ENCODE assay signal across 8 cellular contexts in the genomic region with DNA sequence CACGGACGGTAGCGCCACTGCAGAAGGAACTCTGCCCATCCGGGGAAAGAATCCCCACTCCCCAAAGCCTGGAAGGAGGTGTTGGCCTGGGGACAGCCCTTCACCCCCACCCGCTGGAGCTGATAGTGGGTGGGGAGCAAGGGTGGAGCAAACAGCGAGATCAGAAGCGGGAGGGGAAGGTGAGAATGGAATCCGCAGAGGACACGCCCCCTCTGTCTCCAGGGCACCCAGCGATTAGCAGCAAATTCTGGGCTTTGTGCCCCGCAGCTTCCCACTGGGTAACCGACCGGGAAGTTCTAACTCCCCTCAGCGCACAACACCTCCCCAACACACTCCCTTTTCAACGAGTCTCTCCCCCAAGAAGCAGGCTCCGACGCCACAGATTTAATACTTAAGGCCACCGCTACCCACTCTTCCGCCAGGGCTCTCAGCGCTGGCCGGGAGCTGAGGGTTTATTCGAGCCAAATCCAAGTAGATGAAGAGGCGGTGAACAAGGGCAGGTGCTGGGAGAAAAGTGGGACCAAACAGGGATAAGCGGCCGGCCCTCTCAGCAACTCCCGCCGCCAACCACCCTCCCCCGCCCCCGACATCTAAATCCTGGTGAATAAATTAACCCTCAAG. TPM values are rescaled to one million over a fixed set of nuclear protein-coding genes. Genes with fewer than 3 reads are reported as not detected.
DNase-seq lines count a peak whose midpoint lies in the region; ATAC-seq and TF ChIP-seq lines count a peak whose summit lies in the region.

No MANE protein-coding gene starts in this region.

- no peaks in the 10 kb centered on the region for H3K9me3 Mint-ChIP-seq in activated naive CD8-positive, alpha-beta T cell treated with anti-CD3 and anti-CD28 coated beads for 36 hours

- H3K27me3 Mint-ChIP-seq in activated naive CD8-positive, alpha-beta T cell treated with anti-CD3 and anti-CD28 coated beads for 36 hours, result no peaks in the 10 kb centered on the region

- H3K27me3 ChIP-seq in left ventricle myocardium inferior (ENCODE audit: low read depth) (no peaks in the 10 kb centered on the region), prostate gland (replicated peaks; ENCODE audit: insufficient read depth) (no peaks in the 10 kb centered on the region)

- peaks cover 15% of the 10 kb centered on the region for H3K4me1 Mint-ChIP-seq in activated naive CD8-positive, alpha-beta T cell treated with anti-CD3 and anti-CD28 coated beads for 36 hours

- H3K4me3 ChIP-seq in left ventricle myocardium inferior (peak overlapping the region; percentile 88), prostate gland (peak overlapping the region; percentile 91 to 98)

- H3K27ac Mint-ChIP-seq in activated naive CD8-positive, alpha-beta T cell treated with anti-CD3 and anti-CD28 coated beads for 36 hours, result no peak overlapping the region

- H3K27ac ChIP-seq in left ventricle myocardium inferior (replicated peaks), result peak overlapping the region; percentile 94
- H3K27ac ChIP-seq in prostate gland, result peak overlapping the region; percentile 94 to 96

- peak overlapping the region; percentile 71 for H3K4me3 Mint-ChIP-seq in activated naive CD8-positive, alpha-beta T cell treated with anti-CD3 and anti-CD28 coated beads for 36 hours

- H3K4me1 ChIP-seq in left ventricle myocardium inferior (peaks cover 72% of the 10 kb centered on the region), prostate gland (replicated peaks) (peaks cover 17% of the 10 kb centered on the region)

- H3K9me3 ChIP-seq in left ventricle myocardium inferior (replicated peaks) (no peaks in the 10 kb centered on the region), prostate gland (no peaks in the 10 kb centered on the region)

- H3K36me3 Mint-ChIP-seq in activated naive CD8-positive, alpha-beta T cell treated with anti-CD3 and anti-CD28 coated beads for 36 hours, result no peaks in the 10 kb centered on the region

- peak; percentile 28 for TF ChIP-seq POLR2A in prostate gland (IDR thresholded peaks at IDR 0.05)

- DNase-seq in DMS53 (lab: John Stamatoyannopoulos, UW) (peak; percentile 67), DMS53 treated with DMSO at 0.1 percent for 48 hours (lab: John Stamatoyannopoulos, UW; ENCODE audit: unreplicated experiment) (no peak), NCI-H146 (lab: John Stamatoyannopoulos, UW) (peak; percentile 60), left ventricle myocardium inferior (peak; percentile 52), prostate gland (ENCODE audit: low spot score) (peak; percentile 86)
- DNase-seq in activated naive CD8-positive, alpha-beta T cell treated with anti-CD3 and anti-CD28 coated beads for 36 hours, result peak; percentile 7
- DNase-seq in activated effector memory CD4-positive, alpha-beta T cell treated with Interleukin-2 at 50 U/mL for 16 hours, result no peak

- 4% methylated on average over 29 of the region's 29 CpGs for WGBS in prostate gland

- intact Hi-C loops in left ventricle myocardium inferior (cut with micrococcal nuclease), result no loop called here
- intact Hi-C loops in prostate gland (cut with DNase I), result loop anchor here (5.0 kb wide), 2 partner anchors 63 to 72 kb away; partner anchors contain the start of gene WDR25

- TF ChIP-seq CTCF in left ventricle myocardium inferior (IDR thresholded peaks at IDR 0.05; ENCODE audit: borderline replicate concordance) (no peak), prostate gland (IDR thresholded peaks at IDR 0.05) (no peak)

- ATAC-seq in HG03342 (IDR thresholded peaks at IDR 0.05; ENCODE audit: unreplicated experiment), result no peak

- H3K36me3 ChIP-seq in left ventricle myocardium inferior (no peaks in the 10 kb centered on the region), prostate gland (no peaks in the 10 kb centered on the region)

RNA-seq across cellular contexts. Expression of gene SLC25A29, which starts 1.3 kb away (rescaled TPM):
- 1 to 10 TPM; 5.5 to 6.5 TPM for total RNA-seq in activated naive CD8-positive, alpha-beta T cell treated with anti-CD3 and anti-CD28 coated beads for 36 hours
- total RNA-seq in left ventricle myocardium inferior (24.5 TPM), prostate gland (100 to 1,000 TPM; 147 to 169 TPM)

RNA-seq across cellular contexts. Expression of gene SLC25A47, which starts 18.2 kb away (rescaled TPM):
- not detected for total RNA-seq in activated naive CD8-positive, alpha-beta T cell treated with anti-CD3 and anti-CD28 coated beads for 36 hours
- not detected for total RNA-seq in left ventricle myocardium inferior
- total RNA-seq in prostate gland, result under 1 TPM in 1 of 2 donors, not detected in 1; 0.51 TPM

Comparison
In these comparisons a context has a peak if more than half of its experiments do, and no peak if none do; other contexts are left out.
1. DNase-seq: peak in DMS53 (single experiment), NCI-H146 (single experiment), activated naive CD8-positive, alpha-beta T cell treated with anti-CD3 and anti-CD28 coated beads for 36 hours (single experiment), left ventricle myocardium inferior (single experiment) and prostate gland (single experiment); none in DMS53 treated with DMSO at 0.1 percent for 48 hours (single experiment) and activated effector memory CD4-positive, alpha-beta T cell treated with Interleukin-2 at 50 U/mL for 16 hours (single experiment).